In genomic region chr3:183824761-183825379, GRCh38 we compare ENCODE assay signal across 8 cellular contexts. TPM values are rescaled to one million over a fixed set of nuclear protein-coding genes. Genes with fewer than 3 reads are reported as not detected.
DNase-seq lines count a peak whose midpoint lies in the region; ATAC-seq, FAIRE-seq and TF ChIP-seq lines count a peak whose summit lies in the region.

No MANE protein-coding gene starts in this region.

- DNase-seq in CD4-positive, CD25-positive, alpha-beta regulatory T cell, result peak in 2 of 3 donors; percentile 9 to 28
- DNase-seq in NCI-H345 (lab: John Stamatoyannopoulos, UW), result peak; percentile 56
- DNase-seq in K562 (ENCODE audit: extremely low read depth in 1 of 4, low spot score in 3 of 4), result no peak
- DNase-seq in smooth muscle cell (lab: John Stamatoyannopoulos, UW; ENCODE audit: unreplicated experiment), result no peak
- no peak for DNase-seq in mesenteric fat pad (ENCODE audit: low spot score)
- DNase-seq in T-helper 9 cell, result no peak

- no TSS peak for BruUV-seq in K562 (replicated peaks; lab: Mats Ljungman, UMichigan)

- peaks cover 8 to 22% (median 13%) of the 10 kb centered on the region in 4 donors for H3K4me1 Mint-ChIP-seq in CD4-positive, CD25-positive, alpha-beta regulatory T cell

- peaks cover 20% of the 10 kb centered on the region for H3K36me3 Mint-ChIP-seq in CD4-positive, CD25-positive, alpha-beta regulatory T cell

- no peak for TF ChIP-seq RAD21 in K562 (CRISPR knock-in tag; conservative IDR thresholded peaks at IDR 0.05 in 1 of 2, IDR thresholded peaks at IDR 0.05 in 1 of 2)

- TF ChIP-seq CTCF in K562 (IDR thresholded peaks at IDR 0.05 in 2 of 3, conservative IDR thresholded peaks at IDR 0.05 in 1 of 3; ENCODE audit: insufficient read depth in 2 of 3, low read depth in 1 of 3, low read length in 3 of 3) (no peak), smooth muscle cell (IDR thresholded peaks at IDR 0.05; ENCODE audit: borderline replicate concordance, insufficient read depth, poor library complexity, severe bottlenecking) (no peak)

- TF ChIP-seq POLR2A in K562 (conservative IDR thresholded peaks at IDR 0.05), result no peak

- intact Hi-C loops in K562 (cut with micrococcal nuclease), result no loop called here

- no peaks in the 10 kb centered on the region for H3K9me3 ChIP-seq in CD4-positive, CD25-positive, alpha-beta regulatory T cell (ENCODE audit: control insufficient read depth in 2 of 2, low read length in 2 of 2)
- H3K9me3 ChIP-seq in K562 (replicated peaks; ENCODE audit: control insufficient read depth, insufficient read depth, low read depth, low read length), result no peaks in the 10 kb centered on the region
- H3K9me3 ChIP-seq in iPS-20b (ENCODE audit: insufficient read depth, low read depth, low read length), result no peaks in the 10 kb centered on the region
- no peaks in the 10 kb centered on the region for H3K9me3 ChIP-seq in smooth muscle cell (replicated peaks; ENCODE audit: low read depth)

- no peaks in the 10 kb centered on the region for H3F3A ChIP-seq in smooth muscle cell (ENCODE audit: low read depth)

- peaks cover 14% of the 10 kb centered on the region for H3K36me3 ChIP-seq in CD4-positive, CD25-positive, alpha-beta regulatory T cell (ENCODE audit: control insufficient read depth, insufficient read depth, low read length)
- peaks cover 20% of the 10 kb centered on the region; the same call in 1 of the 3 replicates for H3K36me3 ChIP-seq in K562 (ENCODE audit: control insufficient read depth, insufficient read depth, low read length)
- peaks cover 10% of the 10 kb centered on the region for H3K36me3 ChIP-seq in iPS-20b (ENCODE audit: insufficient read depth, low read depth, low read length)
- H3K36me3 ChIP-seq in smooth muscle cell (ENCODE audit: low read depth), result no peaks in the 10 kb centered on the region

- H3K79me2 ChIP-seq in K562 (ENCODE audit: control insufficient read depth, insufficient read depth, low read length) (no peaks in the 10 kb centered on the region), smooth muscle cell (ENCODE audit: low read depth) (no peaks in the 10 kb centered on the region)

- H3K27me3 ChIP-seq in CD4-positive, CD25-positive, alpha-beta regulatory T cell (ENCODE audit: control insufficient read depth, insufficient read depth, low read length), result peaks cover 6% of the 10 kb centered on the region
- H3K27me3 ChIP-seq in K562 (ENCODE audit: control insufficient read depth in 2 of 2, insufficient read depth in 2 of 2, low read length in 2 of 2) (no peaks in the 10 kb centered on the region), iPS-20b (ENCODE audit: insufficient read depth, low read length) (peaks cover 17% of the 10 kb centered on the region), smooth muscle cell (ENCODE audit: low read depth) (no peaks in the 10 kb centered on the region)

- in situ Hi-C loops in K562 (cut with MboI), result no loop called here

- H3K27me3 Mint-ChIP-seq in CD4-positive, CD25-positive, alpha-beta regulatory T cell, result peaks cover 20% of the 10 kb centered on the region

- no peak overlapping the region for H3K27ac ChIP-seq in CD4-positive, CD25-positive, alpha-beta regulatory T cell (ENCODE audit: insufficient read depth, low read length, poor library complexity, severe bottlenecking)
- H3K27ac ChIP-seq in K562 (ENCODE audit: extremely low read depth, low read depth, low read length) (no peak overlapping the region), iPS-20b (ENCODE audit: low read length) (no peak overlapping the region), smooth muscle cell (ENCODE audit: low read depth) (no peak overlapping the region)

- CTCF ChIA-PET in K562 (lab: Yijun Ruan, JAX; ENCODE audit: low intra/inter-chr PET ratio), result no interaction called here

- peaks cover 4% of the 10 kb centered on the region for H3K9me1 ChIP-seq in K562 (ENCODE audit: control insufficient read depth, insufficient read depth, low read length)

- no peak overlapping the region for H3K27ac Mint-ChIP-seq in CD4-positive, CD25-positive, alpha-beta regulatory T cell

- H3K4me3 Mint-ChIP-seq in CD4-positive, CD25-positive, alpha-beta regulatory T cell, result peak overlapping the region; percentile 71 to 86 (median 80)

- H3K9ac ChIP-seq in K562 (ENCODE audit: insufficient read depth in 1 of 2, low read depth in 2 of 2, low read length in 2 of 2), result no peak overlapping the region
- peak overlapping the region; percentile 27; the same call in 1 of the 2 replicates for H3K9ac ChIP-seq in iPS-20b (ENCODE audit: low read depth, low read length)
- peak overlapping the region; percentile 39 for H3K9ac ChIP-seq in smooth muscle cell (ENCODE audit: low read depth)

- H3K4me1 ChIP-seq in CD4-positive, CD25-positive, alpha-beta regulatory T cell (ENCODE audit: control insufficient read depth, insufficient read depth, low read length, poor library complexity, severe bottlenecking), result peaks cover 15% of the 10 kb centered on the region
- H3K4me1 ChIP-seq in K562 (replicated peaks in 1 of 2; ENCODE audit: control insufficient read depth in 2 of 2, insufficient read depth in 2 of 2, low read length in 2 of 2) (no peaks in the 10 kb centered on the region; a peak in 1 of 5 replicates), iPS-20b (ENCODE audit: insufficient read depth, low read length) (peaks cover 3% of the 10 kb centered on the region; the same call in 1 of the 2 replicates), smooth muscle cell (ENCODE audit: low read depth) (peaks cover 7% of the 10 kb centered on the region)

- no peak for TF ChIP-seq EP300 in K562 (IDR thresholded peaks at IDR 0.05; ENCODE audit: low read length)

- H2AFZ ChIP-seq in K562 (ENCODE audit: low read depth, low read length), result no peak overlapping the region
- H2AFZ ChIP-seq in smooth muscle cell (ENCODE audit: low read depth), result no peak overlapping the region

- peak; percentile 26 to 28 for ATAC-seq in CD4-positive, CD25-positive, alpha-beta regulatory T cell (ENCODE audit: low read depth in 2 of 2)
- ATAC-seq in GM19452 (IDR thresholded peaks at IDR 0.05; ENCODE audit: unreplicated experiment) (peak; percentile 29), K562 (no peak)

- FAIRE-seq in K562 (lab: Jason Lieb, UNC), result no peak

- H3K4me3 ChIP-seq in CD4-positive, CD25-positive, alpha-beta regulatory T cell (ENCODE audit: low read depth, low read length), result no peak overlapping the region
- H3K4me3 ChIP-seq in K562 (no peak overlapping the region), iPS-20b (ENCODE audit: low read length) (peak overlapping the region; percentile 65), smooth muscle cell (peak overlapping the region; percentile 75)

- 96% methylated on average over 10 of the region's 74 CpGs for WGBS in K562 (ENCODE audit: insufficient coverage, low coverage, missing lambda C conversion rate)
- 2% methylated on average over 54 of the region's 74 CpGs for WGBS in smooth muscle cell (ENCODE audit: low lambda C conversion rate)

- no peaks in the 10 kb centered on the region for H3K9me3 Mint-ChIP-seq in CD4-positive, CD25-positive, alpha-beta regulatory T cell

- H3K4me2 ChIP-seq in K562 (ENCODE audit: insufficient read depth, low read length) (no peak overlapping the region), smooth muscle cell (peak overlapping the region; percentile 98)

- POLR2A ChIA-PET in K562 (lab: Yijun Ruan, JAX), result no interaction called here

- H4K20me1 ChIP-seq in K562 (replicated peaks; ENCODE audit: control insufficient read depth, insufficient read depth, low read length) (no peaks in the 10 kb centered on the region), smooth muscle cell (ENCODE audit: low read depth) (peaks cover 9% of the 10 kb centered on the region)

RNA-seq across cellular contexts. Expression of gene MAP6D1, which starts 0.5 kb away (rescaled TPM):
- 1.9 TPM for total RNA-seq in CD4-positive, CD25-positive, alpha-beta regulatory T cell
- polyA plus RNA-seq in CD4-positive, CD25-positive, alpha-beta regulatory T cell, result under 1 TPM in 3 of 4 donors, not detected in 1; 0.36 to 0.67 (median 0.55) TPM
- 2.8 TPM in 1 of 2 replicates, not detected in the other for total RNA-seq in K562 (2011; cell fraction: chromatin; rRNA removed; ENCODE audit: low replicate concordance)
- 0.92 and 3.7 TPM in 2 replicates for total RNA-seq in K562 (2011; cell fraction: nucleolus; rRNA removed)
- total RNA-seq in K562 (2011; cell fraction: nucleoplasm; rRNA removed), result 0.88 and 1.7 TPM in 2 replicates
- total RNA-seq in K562 (2014; rRNA removed) (0.82 and 1.1 TPM in 2 replicates), K562 (2014; rRNA removed; fragmentation: Illumina TruSeq; extraction: Trizol) (not detected in 2 replicates), K562 (2015; rRNA removed; fragmentation: Illumina TruSeq; extraction: Trizol) (0.22 TPM in 1 of 2 replicates, not detected in the other), K562 (2021) (1.5 and 2.4 TPM in 2 replicates), smooth muscle cell (2.4 TPM in 1 of 2 replicates, not detected in the other), mesenteric fat pad (0.48 TPM)
- polyA plus RNA-seq in K562 (2011; rRNA removed) (not detected in 2 replicates), K562 (2014; fragmentation: Illumina TruSeq; extraction: Trizol) (0.16 and 0.84 TPM in 2 replicates), K562 (2014; fragmentation: Nextera tagmentation; extraction: Ambion mirVana) (under 1 TPM in 1 of 2 experiments, not detected in 1; 0.18 TPM), K562 (2014; rRNA removed) (0.54 and 0.66 TPM in 2 replicates), smooth muscle cell (3.8 and 5.4 TPM in 2 replicates)
- polyA plus RNA-seq in K562 (2011; cell fraction: cytosol; rRNA removed), result 0.65 and 1.6 TPM in 2 replicates
- polyA plus RNA-seq in K562 (2011; cell fraction: nucleus; rRNA removed), result 0.48 and 0.63 TPM in 2 replicates
- 0.08 and 1.4 TPM in 2 replicates for polyA plus RNA-seq in K562 (2012)
- polyA minus RNA-seq in K562 (2011; rRNA and poly(A)+ RNA removed), result not detected in 2 replicates
- polyA minus RNA-seq in K562 (2011; cell fraction: cytosol; rRNA and poly(A)+ RNA removed), result not detected in 2 replicates
- 0.27 TPM in 1 of 2 replicates, not detected in the other for polyA minus RNA-seq in K562 (2011; cell fraction: nucleus; rRNA and poly(A)+ RNA removed)

RNA-seq across cellular contexts. Expression of gene PARL, which starts 59.8 kb away (rescaled TPM):
- total RNA-seq in CD4-positive, CD25-positive, alpha-beta regulatory T cell, result 45.6 TPM
- polyA plus RNA-seq in CD4-positive, CD25-positive, alpha-beta regulatory T cell, result 100 to 1,000 TPM; 101 to 119 (median 116) TPM
- 24.4 and 51.3 TPM in 2 replicates for total RNA-seq in K562 (2011; cell fraction: chromatin; rRNA removed; ENCODE audit: low replicate concordance)
- total RNA-seq in K562 (2011; cell fraction: nucleolus; rRNA removed), result 18.3 and 23.0 TPM in 2 replicates
- 37.7 and 45.7 TPM in 2 replicates for total RNA-seq in K562 (2011; cell fraction: nucleoplasm; rRNA removed)
- total RNA-seq in K562 (2014; rRNA removed), result 61.8 and 70.6 TPM in 2 replicates
- 57.4 and 74.2 TPM in 2 replicates for total RNA-seq in K562 (2014; rRNA removed; fragmentation: Illumina TruSeq; extraction: Trizol)
- 49.8 and 56.5 TPM in 2 replicates for total RNA-seq in K562 (2015; rRNA removed; fragmentation: Illumina TruSeq; extraction: Trizol)
- total RNA-seq in K562 (2021), result 67.7 and 82.2 TPM in 2 replicates
- 56.4 and 77.6 TPM in 2 replicates for polyA plus RNA-seq in K562 (2011; rRNA removed)
- polyA plus RNA-seq in K562 (2011; cell fraction: cytosol; rRNA removed), result 36.8 and 55.5 TPM in 2 replicates
- polyA plus RNA-seq in K562 (2011; cell fraction: nucleus; rRNA removed), result 26.4 and 28.7 TPM in 2 replicates
- polyA plus RNA-seq in K562 (2012), result 48.1 and 70.5 TPM in 2 replicates
- polyA plus RNA-seq in K562 (2014; fragmentation: Illumina TruSeq; extraction: Trizol), result 55.0 and 65.5 TPM in 2 replicates
- 10 to 100 TPM; 39.5 to 43.6 TPM for polyA plus RNA-seq in K562 (2014; fragmentation: Nextera tagmentation; extraction: Ambion mirVana)
- 78.0 and 82.4 TPM in 2 replicates for polyA plus RNA-seq in K562 (2014; rRNA removed)
- polyA minus RNA-seq in K562 (2011; rRNA and poly(A)+ RNA removed), result 37.8 and 45.8 TPM in 2 replicates
- polyA minus RNA-seq in K562 (2011; cell fraction: cytosol; rRNA and poly(A)+ RNA removed), result 16.8 and 24.7 TPM in 2 replicates
- polyA minus RNA-seq in K562 (2011; cell fraction: nucleus; rRNA and poly(A)+ RNA removed), result 9.6 and 14.0 TPM in 2 replicates
- total RNA-seq in smooth muscle cell, result 47.6 and 53.7 TPM in 2 replicates
- 79.3 and 79.6 TPM in 2 replicates for polyA plus RNA-seq in smooth muscle cell
- 62.5 TPM for total RNA-seq in mesenteric fat pad

Comparison
In these comparisons a context has a peak if more than half of its experiments do, and no peak if none do; other contexts are left out.
1. DNase-seq: peak in CD4-positive, CD25-positive, alpha-beta regulatory T cell (2 of 3) and NCI-H345 (single experiment); none in K562 (0 of 4), smooth muscle cell (single experiment), mesenteric fat pad (single experiment) and T-helper 9 cell (single experiment).
2. H3K4me3 ChIP-seq: peak in iPS-20b (single experiment) and smooth muscle cell (single experiment); none in CD4-positive, CD25-positive, alpha-beta regulatory T cell (single experiment) and K562 (single experiment).
3. H3K9ac ChIP-seq: peak in iPS-20b (single experiment) and smooth muscle cell (single experiment); none in K562 (0 of 2).